Comparison of ENCODE assay signal across 11 cellular contexts in the genomic region with DNA sequence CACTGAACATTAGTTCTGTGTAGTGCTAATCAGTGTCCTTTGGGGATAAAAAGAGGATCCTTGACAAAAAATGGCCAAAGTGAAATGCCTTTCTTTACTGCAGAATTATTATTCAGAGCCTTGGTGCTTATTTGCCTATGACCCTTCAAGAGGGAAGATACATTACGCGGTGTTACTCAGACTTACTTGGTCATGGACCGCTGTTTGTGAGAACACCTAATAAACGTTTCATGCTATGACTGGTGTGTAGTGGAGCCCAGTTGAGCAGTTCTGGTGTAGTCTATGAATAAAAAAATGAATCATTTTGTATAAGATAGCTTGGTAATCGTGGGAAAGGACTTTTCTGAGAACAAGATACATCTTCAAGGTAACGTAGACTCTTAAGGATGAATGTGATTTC. TPM values are rescaled to one million over a fixed set of nuclear protein-coding genes. Genes with fewer than 3 reads are reported as not detected.
A peak's percentile ranks its signal among the peaks of the same experiment; 100 is the strongest.
DNase-seq lines count a peak whose midpoint lies in the region; ATAC-seq and TF ChIP-seq lines count a peak whose summit lies in the region.
"Had no signal": no experiment of that assay in that cellular context is flagged by ENCODE, and none has a peak within 500 bp of the region (broad histone marks: within the 10 kb centered on the region; RNA-seq: fewer than 3 reads in every experiment).

No MANE protein-coding gene starts in this region.

- H3K36me3 ChIP-seq in A673 (ENCODE audit: insufficient read depth, low read length, poor library complexity, severe bottlenecking) = no peaks in the 10 kb centered on the region
- H3K36me3 ChIP-seq in OCI-LY3 (replicated peaks; ENCODE audit: low read depth, low read length) = peaks cover 3% of the 10 kb centered on the region
- H3K36me3 ChIP-seq: left lung had no signal

- POLR2A ChIA-PET in A673 (lab: Charles Lee; ENCODE audit: low non-redundant PET) = no interaction called here

- peaks cover 100% of the 10 kb centered on the region for H3K79me2 ChIP-seq in OCI-LY3 (ENCODE audit: low read length)

- CTCF ChIA-PET in A673 (lab: Charles Lee) = no interaction called here

- H2AFZ ChIP-seq in OCI-LY3 (ENCODE audit: low read depth, low read length) = no peak overlapping the region

- intact Hi-C loops in A673 (cut with micrococcal nuclease; ENCODE audit: unreplicated experiment) = no loop called here
- intact Hi-C loops in left cardiac atrium (cut with DNase I) = no loop called here

- H4K20me1 ChIP-seq in OCI-LY3 (ENCODE audit: insufficient read depth, low read length) = no peaks in the 10 kb centered on the region

- H3K4me1 ChIP-seq in A673 (ENCODE audit: insufficient read depth, low read length, poor library complexity, severe bottlenecking) (peaks cover 64% of the 10 kb centered on the region), OCI-LY3 (ENCODE audit: low read length) (peaks cover 54% of the 10 kb centered on the region)

- H3K27me3 ChIP-seq in A673 (replicated peaks; ENCODE audit: insufficient read depth, low read depth, low read length, poor library complexity) (no peaks in the 10 kb centered on the region), OCI-LY3 (ENCODE audit: low read depth, low read length) (no peaks in the 10 kb centered on the region)
- H3K27me3 ChIP-seq: BLaER1, left lung had no signal

- H3K27ac ChIP-seq in A673 (ENCODE audit: low read depth, low read length, poor library complexity, severe bottlenecking) (peak overlapping the region; percentile 24), OCI-LY3 (ENCODE audit: low read length) (peak overlapping the region; percentile 83)
- H3K27ac ChIP-seq: BLaER1 had no signal

- H3K4me2 ChIP-seq in OCI-LY3 (ENCODE audit: low read length) = peak overlapping the region; percentile 62
- H3K4me2 ChIP-seq: BLaER1 had no signal

- H3K4me3 ChIP-seq in A673 (ENCODE audit: low read depth, low read length, poor library complexity, severe bottlenecking) (no peak overlapping the region), OCI-LY3 (ENCODE audit: low read length) (peak overlapping the region; percentile 48)
- H3K4me3 ChIP-seq: BLaER1, left lung had no signal

- ATAC-seq in GM18858 (IDR thresholded peaks at IDR 0.05; ENCODE audit: unreplicated experiment) (peak; percentile 71), HG02759 (IDR thresholded peaks at IDR 0.05; ENCODE audit: unreplicated experiment) (peak; percentile 85), left cardiac atrium (no peak)
- ATAC-seq: left lung had no signal

- H3K9me3 ChIP-seq in A673 (ENCODE audit: low read depth, low read length, poor library complexity, severe bottlenecking) = no peaks in the 10 kb centered on the region
- no peaks in the 10 kb centered on the region for H3K9me3 ChIP-seq in OCI-LY3 (ENCODE audit: insufficient read depth, low read length)
- H3K9me3 ChIP-seq: BLaER1, left lung had no signal

- DNase-seq in A673 (ENCODE audit: low spot score) (no peak), left cardiac atrium (no peak), globus pallidus (ENCODE audit: low spot score) (no peak), iPS-NIHi11 (ENCODE audit: low spot score) (no peak), NCI-H510A treated with DMSO at 0.1 percent for 48 hours (lab: John Stamatoyannopoulos, UW) (no peak)
- DNase-seq: activated naive CD4-positive, alpha-beta T cell; left lung had no signal

- no TSS peak for BruUV-seq in A673 (replicated peaks; lab: Mats Ljungman, UMichigan)

- peak overlapping the region; percentile 43 for H3K9ac ChIP-seq in OCI-LY3 (ENCODE audit: low read length)
- H3K9ac ChIP-seq: BLaER1 had no signal

- TF ChIP-seq CTCF in A673 (conservative IDR thresholded peaks at IDR 0.05; ENCODE audit: low read depth, low read length) = no peak
- no peak for TF ChIP-seq CTCF in OCI-LY3 (IDR thresholded peaks at IDR 0.05; ENCODE audit: low read depth, low read length)

RNA-seq across cellular contexts. Expression of gene NFYC, which starts 8.3 kb away (rescaled TPM):
- 81.9 and 83.0 TPM in 2 replicates for total RNA-seq in A673 (2021)
- 10 to 100 TPM; 60.1 to 71.1 TPM for total RNA-seq in left cardiac atrium

RNA-seq across cellular contexts. Expression of gene RIMS3, which starts 34.3 kb away (rescaled TPM):
- total RNA-seq in A673 (2021) = 9.9 and 21.5 TPM in 2 replicates
- total RNA-seq in left cardiac atrium = 1 to 10 TPM; 2.9 to 3.6 TPM

Comparison
In these comparisons a context has a peak if more than half of its experiments do, and no peak if none do; other contexts are left out.
1. ATAC-seq: peak in GM18858 (single experiment) and HG02759 (single experiment); none in left cardiac atrium (0 of 2).